Comparison of ENCODE assay signal across 8 cellular contexts in genomic region chr5:142915840-142916424, GRCh38.
DNase-seq lines count a peak whose midpoint lies in the region; ATAC-seq and TF ChIP-seq lines count a peak whose summit lies in the region.

No MANE protein-coding gene starts in this region.

- peak; percentile 19 for DNase-seq in AG08395 (ENCODE audit: low spot score)
- DNase-seq in NCI-H2227 (lab: John Stamatoyannopoulos, UW; ENCODE audit: unreplicated experiment): peak; percentile 48
- DNase-seq in T47D (ENCODE audit: low read depth in 1 of 2, low spot score in 1 of 2): peak; percentile 42 to 79
- DNase-seq in midbrain (lab: John Stamatoyannopoulos, UW): peak; percentile 8
- no peak for DNase-seq in DMS153 (lab: John Stamatoyannopoulos, UW)

- TF ChIP-seq CTCF in GM12875 (IDR thresholded peaks at IDR 0.05; ENCODE audit: borderline replicate concordance, insufficient read depth, low read depth, low read length): peak; percentile 63; the same call in 1 of the 2 replicates

- in situ Hi-C loops in T47D (cut with HindIII; ENCODE audit: low pct_unique_long_range_greater_than_20kb, low sequenced_read_pairs): no loop called here

- no peak overlapping the region for H3K4me3 ChIP-seq in GM12875 (ENCODE audit: low read depth, low read length)

- peak; percentile 64 for ATAC-seq in HG02763 (IDR thresholded peaks at IDR 0.05; ENCODE audit: unreplicated experiment)
- ATAC-seq in HG03280 (IDR thresholded peaks at IDR 0.05; ENCODE audit: unreplicated experiment): no peak
